Comparison of ENCODE assay signal across 8 cellular contexts in the genomic region with DNA sequence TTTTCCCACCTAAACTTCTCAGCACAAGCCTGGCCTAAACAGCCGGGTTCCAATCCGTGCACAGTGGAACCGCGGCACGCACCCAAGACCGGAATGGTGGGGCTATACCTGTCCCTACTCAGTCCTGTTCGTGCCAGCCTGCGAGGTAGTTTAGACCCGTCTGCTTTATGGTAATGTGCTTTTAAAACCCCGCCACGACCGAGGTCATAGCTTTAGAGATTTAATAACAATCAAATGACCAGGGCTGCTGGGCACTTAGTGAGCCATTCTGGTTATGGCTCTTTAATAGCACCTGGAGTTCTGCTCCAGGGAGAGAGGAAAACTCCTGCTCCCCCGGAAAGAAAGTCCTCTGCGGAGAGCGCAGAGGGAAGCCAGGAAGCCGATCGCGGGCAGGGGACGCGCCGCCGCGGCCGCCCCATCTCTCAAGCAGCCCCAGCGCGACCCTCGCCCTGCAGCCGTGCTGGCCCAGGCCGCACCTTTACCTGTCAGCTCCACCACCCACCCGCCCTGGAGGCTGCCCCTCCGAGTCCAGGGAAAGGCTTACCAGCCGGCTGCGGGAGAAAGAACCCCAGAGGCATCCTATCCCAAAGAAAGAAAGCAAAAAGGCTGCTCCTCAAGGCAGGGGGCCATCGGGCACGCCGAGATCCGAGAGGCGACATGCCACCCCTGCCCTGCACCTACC. TPM values are rescaled to one million over a fixed set of nuclear protein-coding genes. Genes with fewer than 3 reads are reported as not detected.
DNase-seq lines count a peak whose midpoint lies in the region; ATAC-seq and TF ChIP-seq lines count a peak whose summit lies in the region.

No MANE protein-coding gene starts in this region.

- H3K36me3 ChIP-seq in PC-3 (ENCODE audit: low read depth, low read length): no peaks in the 10 kb centered on the region
- H3K36me3 ChIP-seq in heart left ventricle: no peaks in the 10 kb centered on the region
- H3K36me3 ChIP-seq in parathyroid adenoma (ENCODE audit: control insufficient read depth, insufficient read depth, low read length): no peaks in the 10 kb centered on the region

- H3K36me3 Mint-ChIP-seq in activated naive CD8-positive, alpha-beta T cell: no peaks in the 10 kb centered on the region

- no peaks in the 10 kb centered on the region for H4K20me1 ChIP-seq in PC-3 (ENCODE audit: low read length)

- H3K4me1 ChIP-seq in PC-3 (ENCODE audit: insufficient read depth, low read length) (peaks cover 9% of the 10 kb centered on the region; the same call in 1 of the 2 replicates), heart left ventricle (peaks cover 0 to 29% (median 17%) of the 10 kb centered on the region in 12 donors), parathyroid adenoma (peaks cover 5% of the 10 kb centered on the region)

- ATAC-seq in GM18867 (IDR thresholded peaks at IDR 0.05; ENCODE audit: unreplicated experiment) (peak; percentile 23), HG03060 (IDR thresholded peaks at IDR 0.05; ENCODE audit: low read depth, unreplicated experiment) (peak; percentile 5), PC-3 (peak; percentile 41), heart left ventricle (peak; percentile 6 to 50 (median 30))

- intact Hi-C loops in PC-3 (cut with micrococcal nuclease): loop anchor here (2.0 kb wide), 2 partner anchors 67 to 109 kb away; no protein-coding TSS in a partner anchor
- intact Hi-C loops in heart left ventricle (cut with DNase I): loop anchor here in 9 of 10 donors (1.0 to 10.0 kb wide), 10 partner anchors 52 to 185 kb away; no protein-coding TSS in a partner anchor

- H3K9me3 Mint-ChIP-seq in activated naive CD8-positive, alpha-beta T cell (ENCODE audit: low read depth): no peaks in the 10 kb centered on the region

- DNase-seq in AG04449 (ENCODE audit: low read depth, low spot score) (no peak), PC-3 (peak; percentile 27), heart left ventricle (peak in 4 of 5 donors; percentile 42 to 76 (median 45)), COLO829 (ENCODE audit: low spot score) (no peak)

- CTCF ChIA-PET in AG04449 (lab: Yijun Ruan, JAX) (interaction anchor here (0.6 to 8.0 kb wide), 11 partner anchors 8 to 596 kb away, joined by 3 to 45 read pairs (median 6); no protein-coding TSS in a partner anchor), PC-3 (lab: Charles Lee) (interaction anchor here (0.6 kb wide), 1 partner anchor 1195 kb away, joined by 3 read pairs; no protein-coding TSS in a partner anchor)

- peak overlapping the region; percentile 98 for H3K4me2 ChIP-seq in PC-3 (ENCODE audit: low read length)
- H3K4me2 ChIP-seq in parathyroid adenoma (ENCODE audit: low read length): peak overlapping the region; percentile 67

- H3K4me3 Mint-ChIP-seq in activated naive CD8-positive, alpha-beta T cell: peak overlapping the region; percentile 91

- H3K4me3 ChIP-seq in AG04449 (ENCODE audit: low read depth, low read length) (peak overlapping the region; percentile 83), PC-3 (ENCODE audit: low read length) (peak overlapping the region; percentile 95), heart left ventricle (peak overlapping the region; percentile 74 to 99 (median 85)), parathyroid adenoma (ENCODE audit: low read depth, low read length) (peak overlapping the region; percentile 87)

- no peak for TF ChIP-seq POLR2A in heart left ventricle (IDR thresholded peaks at IDR 0.05)

- TF ChIP-seq CTCF in AG04449 (IDR thresholded peaks at IDR 0.05; ENCODE audit: insufficient read depth, low read length, missing control alignments) (no peak), PC-3 (conservative IDR thresholded peaks at IDR 0.05; ENCODE audit: low read depth, low read length) (no peak), heart left ventricle (IDR thresholded peaks at IDR 0.05) (no peak), parathyroid adenoma (IDR thresholded peaks at IDR 0.05) (no peak)

- peak overlapping the region; percentile 87 for H2AFZ ChIP-seq in PC-3 (ENCODE audit: low read length)
- H2AFZ ChIP-seq in parathyroid adenoma: peak overlapping the region; percentile 92

- POLR2A ChIA-PET in AG04449 (lab: Yijun Ruan, JAX): interaction anchor here (0.6 to 2.4 kb wide), 44 partner anchors 9 to 955 kb away, joined by 3 to 23 read pairs (median 4); partner anchors contain the start of gene HSPB3
- POLR2A ChIA-PET in PC-3 (lab: Charles Lee; ENCODE audit: unreplicated experiment): interaction anchor here (0.6 to 0.7 kb wide), 4 partner anchors 76 to 595 kb away, joined by 3 to 6 read pairs (median 4); no protein-coding TSS in a partner anchor

- no peaks in the 10 kb centered on the region for H3K27me3 ChIP-seq in PC-3 (ENCODE audit: low read length)
- no peaks in the 10 kb centered on the region for H3K27me3 ChIP-seq in heart left ventricle
- H3K27me3 ChIP-seq in parathyroid adenoma (ENCODE audit: control insufficient read depth, insufficient read depth, low read length): no peaks in the 10 kb centered on the region

- H3K27ac ChIP-seq in PC-3 (ENCODE audit: low read length) (no peak overlapping the region), heart left ventricle (peak overlapping the region; percentile 77 to 95 (median 90)), parathyroid adenoma (peak overlapping the region; percentile 59)

- H3K4me1 Mint-ChIP-seq in activated naive CD8-positive, alpha-beta T cell (ENCODE audit: low read depth): peaks cover 27% of the 10 kb centered on the region

- H3K9me3 ChIP-seq in PC-3 (ENCODE audit: low read length) (no peaks in the 10 kb centered on the region), heart left ventricle (no peaks in the 10 kb centered on the region), parathyroid adenoma (ENCODE audit: control insufficient read depth, low read length) (no peaks in the 10 kb centered on the region)

- WGBS in heart left ventricle, 4 donors: 0 to 1% (median 1%) methylated on average over 20 to 38 of the region's 38 CpGs

- BruUV-seq in PC-3 (replicated peaks; lab: Mats Ljungman, UMichigan): no TSS peak

- no peaks in the 10 kb centered on the region for H3F3A ChIP-seq in PC-3 (ENCODE audit: low read length, unreplicated experiment)

- H3K9me2 ChIP-seq in PC-3 (replicated peaks; ENCODE audit: low read length): no peaks in the 10 kb centered on the region

- H3K9ac ChIP-seq in PC-3 (ENCODE audit: low read length) (peak overlapping the region; percentile 76), parathyroid adenoma (no peak overlapping the region)

- peaks cover 5% of the 10 kb centered on the region for H3K27me3 Mint-ChIP-seq in activated naive CD8-positive, alpha-beta T cell

- peak overlapping the region; percentile 88 for H3K27ac Mint-ChIP-seq in activated naive CD8-positive, alpha-beta T cell

- H3K79me2 ChIP-seq in PC-3 (ENCODE audit: low read length) (peaks cover 13% of the 10 kb centered on the region), parathyroid adenoma (no peaks in the 10 kb centered on the region)

RNA-seq across cellular contexts. Expression of gene ARL15, which starts 0.5 kb away (rescaled TPM):
- total RNA-seq in PC-3 (2014; rRNA removed) (6.0 and 6.9 TPM in 2 replicates), heart left ventricle (10 to 100 TPM; 19.3 to 35.0 (median 25.7) TPM)
- 10 to 100 TPM in 1 of 2 donors, 1 to 10 TPM in 1; 7.1 to 18.2 TPM for polyA plus RNA-seq in heart left ventricle

Comparison
In these comparisons a context has a peak if more than half of its experiments do, and no peak if none do; other contexts are left out.
1. DNase-seq: peak in PC-3 (single experiment) and heart left ventricle (4 of 5); none in AG04449 (single experiment) and COLO829 (single experiment).
2. Peak in every context shown above with its lines, with median percentiles within 50 percentile points of each other: H3K4me3 ChIP-seq and ATAC-seq.